1 cellular context compared by ENCODE assay signal in genomic region chr9:86601697-86602096, GRCh38.
TF ChIP-seq lines count a peak whose summit lies in the region.

No MANE protein-coding gene starts in this region.

TF ChIP-seq in HEK293, 187 proteins besides CTCF, POLR2A, EP300 and RAD21 (continued from another document):
- TF ChIP-seq PRDM6 (tag by site-specific recombination; IDR thresholded peaks at IDR 0.05), result peak; percentile 68
- TF ChIP-seq KLF17 (tag by site-specific recombination; IDR thresholded peaks at IDR 0.05), result 0 out of 2 replicates have a peak, but pooled peaks have one; percentile 21
- 0 out of 2 replicates have a peak, but pooled peaks have one; percentile 1 for TF ChIP-seq SCRT2 (tag by site-specific recombination; IDR thresholded peaks at IDR 0.05)
- no peak for TF ChIP-seq ZNF501 (tag by site-specific recombination; IDR thresholded peaks at IDR 0.05)
- TF ChIP-seq WT1 (tag by site-specific recombination; IDR thresholded peaks at IDR 0.05), result peak; percentile 87
- TF ChIP-seq ZNF10 (tag by site-specific recombination; IDR thresholded peaks at IDR 0.05), result peak; percentile 86
- TF ChIP-seq ZNF398 (tag by site-specific recombination; IDR thresholded peaks at IDR 0.05), result peak; percentile 26; the same call in 1 of the 2 replicates
TF ChIP-seq in HEK293: peak in this region for 13.
